In genomic region chr7:139317954-139318505, GRCh38 we compare ENCODE assay signal across 22 cellular contexts. TPM values are rescaled to one million over a fixed set of nuclear protein-coding genes. Genes with fewer than 3 reads are reported as not detected.
"Had no signal": no experiment of that assay in that cellular context is flagged by ENCODE, and none has a peak within 500 bp of the region (broad histone marks: within the 10 kb centered on the region; RNA-seq: fewer than 3 reads in every experiment).

No MANE protein-coding gene starts in this region.

- H3K4me1 ChIP-seq: ascending aorta, foreskin keratinocyte, right lobe of liver, transverse colon, uterus had no signal

- H3K9me3 Mint-ChIP-seq: activated CD4-positive, alpha-beta T cell treated with anti-CD3 and anti-CD28 coated beads, Interleukin-2, amount 10 ng/mL, durations not matched to agents 7 days and 5 days; activated naive CD4-positive, alpha-beta T cell treated with anti-CD3 and anti-CD28 coated beads, Interleukin-2, amount 50 U/mL, for 72 hours; natural killer cell; stimulated activated effector memory CD8-positive, alpha-beta T cell treated with anti-CD3 and anti-CD28 coated beads, Interleukin-12 subunit alpha, Interleukin-12 subunit beta, amount 100 ng/mL, for 72 hours; T-cell had no signal

- DNase-seq: activated CD4-positive, alpha-beta T cell treated with anti-CD3 and anti-CD28 coated beads, Interleukin-2, amount 10 ng/mL, durations not matched to agents 7 days and 5 days; activated CD8-positive, alpha-beta T cell treated with anti-CD3 and anti-CD28 coated beads, Interleukin-2, amount 10 ng/mL, durations not matched to agents 7 days and 5 days; activated T-cell treated with anti-CD3 and anti-CD28 coated beads, Interleukin-2, amount 50 U/mL, for 1 hour; brain microvascular endothelial cell; central memory CD4-positive, alpha-beta T cell; dermis blood vessel endothelial cell; effector CD8-positive, alpha-beta T cell; erythroblast; foreskin keratinocyte; midbrain; natural killer cell; right lobe of liver; stimulated activated CD4-positive, alpha-beta T cell treated with anti-CD3 and anti-CD28 coated beads, Interleukin-1b, Interleukin-23, amount 100 ng/mL, for 48 hours; T-cell; T1000; transverse colon; uterus had no signal

- H3K4me3 ChIP-seq: ascending aorta, right lobe of liver, skin epidermis, transverse colon, uterus had no signal

- H3K27ac Mint-ChIP-seq: activated CD4-positive, alpha-beta T cell treated with anti-CD3 and anti-CD28 coated beads, Interleukin-2, amount 10 ng/mL, durations not matched to agents 7 days and 5 days; activated CD8-positive, alpha-beta T cell treated with anti-CD3 and anti-CD28 coated beads, Interleukin-2, amount 10 ng/mL, durations not matched to agents 7 days and 5 days; activated naive CD4-positive, alpha-beta T cell treated with anti-CD3 and anti-CD28 coated beads, Interleukin-2, amount 50 U/mL, for 72 hours; natural killer cell; stimulated activated effector memory CD8-positive, alpha-beta T cell treated with anti-CD3 and anti-CD28 coated beads, Interleukin-12 subunit alpha, Interleukin-12 subunit beta, amount 100 ng/mL, for 72 hours; T-cell had no signal

- H3K9me3 ChIP-seq: ascending aorta, right lobe of liver, transverse colon, uterus had no signal

- H3K4me3 Mint-ChIP-seq: activated CD4-positive, alpha-beta T cell treated with anti-CD3 and anti-CD28 coated beads, Interleukin-2, amount 10 ng/mL, durations not matched to agents 7 days and 5 days; activated CD8-positive, alpha-beta T cell treated with anti-CD3 and anti-CD28 coated beads, Interleukin-2, amount 10 ng/mL, durations not matched to agents 7 days and 5 days; natural killer cell; stimulated activated effector memory CD8-positive, alpha-beta T cell treated with anti-CD3 and anti-CD28 coated beads, Interleukin-12 subunit alpha, Interleukin-12 subunit beta, amount 100 ng/mL, for 72 hours; T-cell had no signal

- H3K27me3 ChIP-seq: ascending aorta, brain microvascular endothelial cell, foreskin keratinocyte, right lobe of liver, transverse colon, uterus had no signal

- H3K4me1 Mint-ChIP-seq: activated CD4-positive, alpha-beta T cell treated with anti-CD3 and anti-CD28 coated beads, Interleukin-2, amount 10 ng/mL, durations not matched to agents 7 days and 5 days; natural killer cell; stimulated activated effector memory CD8-positive, alpha-beta T cell treated with anti-CD3 and anti-CD28 coated beads, Interleukin-12 subunit alpha, Interleukin-12 subunit beta, amount 100 ng/mL, for 72 hours; T-cell had no signal

- H3K36me3 Mint-ChIP-seq: activated naive CD4-positive, alpha-beta T cell treated with anti-CD3 and anti-CD28 coated beads, Interleukin-2, amount 50 U/mL, for 72 hours; natural killer cell; stimulated activated effector memory CD8-positive, alpha-beta T cell treated with anti-CD3 and anti-CD28 coated beads, Interleukin-12 subunit alpha, Interleukin-12 subunit beta, amount 100 ng/mL, for 72 hours; T-cell had no signal

- H3K27me3 Mint-ChIP-seq: activated CD4-positive, alpha-beta T cell treated with anti-CD3 and anti-CD28 coated beads, Interleukin-2, amount 10 ng/mL, durations not matched to agents 7 days and 5 days; T-cell had no signal

- H3K27ac ChIP-seq: ascending aorta, brain microvascular endothelial cell, foreskin keratinocyte, right lobe of liver, skin epidermis, transverse colon, uterus had no signal

- ATAC-seq: activated CD4-positive, CD25-positive, alpha-beta regulatory T cell treated with anti-CD3 and anti-CD28 coated beads, Interleukin-2, amount 50 U/mL, for 24 hours; activated CD8-positive, alpha-beta T cell treated with anti-CD3 and anti-CD28 coated beads, Interleukin-2, amount 10 ng/mL, durations not matched to agents 7 days and 5 days; activated naive CD4-positive, alpha-beta T cell treated with anti-CD3 and anti-CD28 coated beads, Interleukin-2, amount 50 U/mL, for 72 hours; foreskin keratinocyte; natural killer cell; right lobe of liver; stimulated activated effector memory CD8-positive, alpha-beta T cell treated with anti-CD3 and anti-CD28 coated beads, Interleukin-12 subunit alpha, Interleukin-12 subunit beta, amount 100 ng/mL, for 72 hours; T-cell had no signal

- H3K36me3 ChIP-seq: ascending aorta, brain microvascular endothelial cell, right lobe of liver, transverse colon, uterus had no signal

RNA-seq across cellular contexts. Expression of gene FMC1, which starts 23.1 kb away (rescaled TPM):
- total RNA-seq: ascending aorta had no signal
